Comparison of ENCODE assay signal across 20 cellular contexts in genomic region chr18:79942211-79942610, GRCh38. TPM values are rescaled to one million over a fixed set of nuclear protein-coding genes. Genes with fewer than 3 reads are reported as not detected.
A peak's percentile ranks its signal among the peaks of the same experiment; 100 is the strongest.
DNase-seq lines count a peak whose midpoint lies in the region; ATAC-seq and TF ChIP-seq lines count a peak whose summit lies in the region.
"Had no signal": no experiment of that assay in that cellular context is flagged by ENCODE, and none has a peak within 500 bp of the region (broad histone marks: within the 10 kb centered on the region; RNA-seq: fewer than 3 reads in every experiment).

No MANE protein-coding gene starts in this region.

- H3K4me3 ChIP-seq in liver (ENCODE audit: low read depth in 1 of 3, low read length in 3 of 3) = no peak overlapping the region
- no peak overlapping the region for H3K4me3 ChIP-seq in suprapubic skin
- H3K4me3 ChIP-seq: esophagus muscularis mucosa, GM23248, ovary, upper lobe of left lung had no signal

- H3K27me3 ChIP-seq in liver (ENCODE audit: control insufficient read depth in 4 of 4, insufficient read depth in 4 of 4, low read length in 3 of 4) (no peaks in the 10 kb centered on the region), suprapubic skin (no peaks in the 10 kb centered on the region)
- H3K27me3 ChIP-seq: BE2C, brain microvascular endothelial cell, esophagus muscularis mucosa, ovary, upper lobe of left lung had no signal

- no peak for TF ChIP-seq RAD21 in liver (IDR thresholded peaks at IDR 0.05)

- H3K36me3 Mint-ChIP-seq in activated T-helper 1 cell treated with anti-CD3 and anti-CD28 coated beads, Interleukin-12 subunit alpha, Interleukin-12 subunit beta, Interleukin-2, Interleukin-4 antibody, amounts not matched to agents 30 ng/mL and 10 ng/mL and 1 ng/mL, durations not matched to agents 14 hours and 24 hours and 36 hours (ENCODE audit: low read depth) = peaks cover 27% of the 10 kb centered on the region
- peaks cover 54% of the 10 kb centered on the region for H3K36me3 Mint-ChIP-seq in T-cell

- intact Hi-C loops in activated T-helper 1 cell treated with anti-CD3 and anti-CD28 coated beads, Interleukin-12 subunit alpha, Interleukin-12 subunit beta, Interleukin-2, Interleukin-4 antibody, amounts not matched to agents 30 ng/mL and 10 ng/mL and 1 ng/mL, durations not matched to agents 14 hours and 24 hours and 36 hours (cut with micrococcal nuclease) = loop anchor here (10.0 kb wide), 1 partner anchor 147 kb away; the partner anchor contains the start of gene KCNG2

- CTCF ChIA-PET in T-cell (lab: Charles Lee) = no interaction called here

- no peak for TF ChIP-seq CTCF in liver (IDR thresholded peaks at IDR 0.05; ENCODE audit: low read depth, low read length, missing input control)
- no peak for TF ChIP-seq CTCF in suprapubic skin (IDR thresholded peaks at IDR 0.05)

- H3K27me3 Mint-ChIP-seq in activated T-helper 1 cell treated with anti-CD3 and anti-CD28 coated beads, Interleukin-12 subunit alpha, Interleukin-12 subunit beta, Interleukin-2, Interleukin-4 antibody, amounts not matched to agents 30 ng/mL and 10 ng/mL and 1 ng/mL, durations not matched to agents 14 hours and 24 hours and 36 hours (ENCODE audit: insufficient read depth) = no peaks in the 10 kb centered on the region
- no peaks in the 10 kb centered on the region for H3K27me3 Mint-ChIP-seq in T-cell
- H3K27me3 Mint-ChIP-seq: activated naive CD4-positive, alpha-beta T cell treated with anti-CD3 and anti-CD28 coated beads, Interleukin-2, amount 10 ng/mL, durations not matched to agents 7 days and 5 days; stimulated activated naive B cell treated with anti-CD40 and anti-IgM and Interleukin-4, amounts not matched to agents 10 μg/mL and 1 μg/mL and 100 μg/mL, for 72 hours had no signal

- peak; percentile 34 for DNase-seq in activated effector memory CD4-positive, alpha-beta T cell treated with anti-CD3 and anti-CD28 coated beads, Interleukin-2, amount 50 U/mL, for 16 hours
- DNase-seq in activated effector memory CD4-positive, alpha-beta T cell treated with Interleukin-2 at 50 U/mL for 16 hours = no peak
- no peak for DNase-seq in activated T-helper 1 cell treated with anti-CD3 and anti-CD28 coated beads, Interleukin-12 subunit alpha, Interleukin-12 subunit beta, Interleukin-2, Interleukin-4 antibody, amounts not matched to agents 30 ng/mL and 10 ng/mL and 1 ng/mL, durations not matched to agents 14 hours and 24 hours and 36 hours (ENCODE audit: low spot score)
- DNase-seq in suprapubic skin (ENCODE audit: low spot score in 2 of 2) = peak in 1 of 2 donors; percentile 26
- no peak for DNase-seq in NCI-H2081 treated with DMSO at 0.1 percent for 48 hours (lab: John Stamatoyannopoulos, UW)
- no peak for DNase-seq in cerebellar cortex (ENCODE audit: low spot score)
- no peak for DNase-seq in T-cell
- DNase-seq: activated naive CD4-positive, alpha-beta T cell treated with anti-CD3 and anti-CD28 coated beads, Interleukin-2, amount 10 ng/mL, durations not matched to agents 7 days and 5 days; BE2C; brain microvascular endothelial cell; GM23248; NCI-H1048; NCI-H510A treated with DMSO at 0.1 percent for 48 hours; RPMI8226; stimulated activated naive B cell treated with anti-CD40 and anti-IgM and Interleukin-4, amounts not matched to agents 10 μg/mL and 1 μg/mL and 100 μg/mL, for 72 hours had no signal

- H3K9me3 Mint-ChIP-seq in activated T-helper 1 cell treated with anti-CD3 and anti-CD28 coated beads, Interleukin-12 subunit alpha, Interleukin-12 subunit beta, Interleukin-2, Interleukin-4 antibody, amounts not matched to agents 30 ng/mL and 10 ng/mL and 1 ng/mL, durations not matched to agents 14 hours and 24 hours and 36 hours = no peaks in the 10 kb centered on the region
- peaks cover 0 to 3% (median 3%) of the 10 kb centered on the region in 3 donors for H3K9me3 Mint-ChIP-seq in T-cell
- H3K9me3 Mint-ChIP-seq: stimulated activated naive B cell treated with anti-CD40 and anti-IgM and Interleukin-4, amounts not matched to agents 10 μg/mL and 1 μg/mL and 100 μg/mL, for 72 hours had no signal

- peaks cover 52 to 97% (median 94%) of the 10 kb centered on the region in 4 donors for H3K4me1 ChIP-seq in liver (ENCODE audit: control insufficient read depth in 4 of 4, insufficient read depth in 4 of 4, low read length in 3 of 4)
- peaks cover 80% of the 10 kb centered on the region for H3K4me1 ChIP-seq in suprapubic skin
- H3K4me1 ChIP-seq: BE2C had no signal

- ATAC-seq in T-cell (replicated peaks in 1 of 4) = no peak
- ATAC-seq: stimulated activated naive B cell treated with anti-CD40 and anti-IgM and Interleukin-4, amounts not matched to agents 10 μg/mL and 1 μg/mL and 100 μg/mL, for 72 hours had no signal

- H3K9me3 ChIP-seq in liver (ENCODE audit: control insufficient read depth in 4 of 4, low read length in 3 of 4) (no peaks in the 10 kb centered on the region), suprapubic skin (no peaks in the 10 kb centered on the region)
- H3K9me3 ChIP-seq: BE2C, esophagus muscularis mucosa, ovary, upper lobe of left lung had no signal

- WGBS in liver = 44% methylated on average over 7 of the region's 7 CpGs
- WGBS in suprapubic skin = 89% methylated on average over 7 of the region's 7 CpGs

- H3K36me3 ChIP-seq in liver (ENCODE audit: control insufficient read depth in 4 of 4, insufficient read depth in 3 of 4, low read depth in 1 of 4, low read length in 3 of 4) (peaks cover 3 to 14% (median 11%) of the 10 kb centered on the region in 4 donors), suprapubic skin (peaks cover 35% of the 10 kb centered on the region)
- H3K36me3 ChIP-seq: BE2C, ovary had no signal

- TF ChIP-seq POLR2A in suprapubic skin (IDR thresholded peaks at IDR 0.05) = no peak

- no peak for TF ChIP-seq EP300 in suprapubic skin (IDR thresholded peaks at IDR 0.05)

- H3K9ac ChIP-seq in liver (ENCODE audit: low read depth in 1 of 2, low read length in 2 of 2) = peak overlapping the region in 1 of 2 donors; percentile 73
- H3K9ac ChIP-seq: GM23248 had no signal

- peaks cover 16% of the 10 kb centered on the region for H3K4me1 Mint-ChIP-seq in activated T-helper 1 cell treated with anti-CD3 and anti-CD28 coated beads, Interleukin-12 subunit alpha, Interleukin-12 subunit beta, Interleukin-2, Interleukin-4 antibody, amounts not matched to agents 30 ng/mL and 10 ng/mL and 1 ng/mL, durations not matched to agents 14 hours and 24 hours and 36 hours (ENCODE audit: low read depth)
- peaks cover 29 to 45% (median 38%) of the 10 kb centered on the region in 3 donors for H3K4me1 Mint-ChIP-seq in T-cell

- peak overlapping the region; percentile 3 to 47 for H3K27ac ChIP-seq in liver (ENCODE audit: low read depth in 1 of 2, low read length in 2 of 2)
- peak overlapping the region; percentile 55 for H3K27ac ChIP-seq in suprapubic skin
- H3K27ac ChIP-seq: brain microvascular endothelial cell, esophagus muscularis mucosa, GM23248, ovary, upper lobe of left lung had no signal

- peak overlapping the region; percentile 44 for H3K27ac Mint-ChIP-seq in activated T-helper 1 cell treated with anti-CD3 and anti-CD28 coated beads, Interleukin-12 subunit alpha, Interleukin-12 subunit beta, Interleukin-2, Interleukin-4 antibody, amounts not matched to agents 30 ng/mL and 10 ng/mL and 1 ng/mL, durations not matched to agents 14 hours and 24 hours and 36 hours
- H3K27ac Mint-ChIP-seq in T-cell = no peak overlapping the region
- H3K27ac Mint-ChIP-seq: activated naive CD4-positive, alpha-beta T cell treated with anti-CD3 and anti-CD28 coated beads, Interleukin-2, amount 10 ng/mL, durations not matched to agents 7 days and 5 days; stimulated activated naive B cell treated with anti-CD40 and anti-IgM and Interleukin-4, amounts not matched to agents 10 μg/mL and 1 μg/mL and 100 μg/mL, for 72 hours had no signal

- POLR2A ChIA-PET in T-cell (lab: Charles Lee) = interaction anchor here in 1 of 2 donors (0.5 kb wide), 1 partner anchor 9 kb away, joined by 5 read pairs; no protein-coding TSS in a partner anchor

- no peak overlapping the region for H3K4me3 Mint-ChIP-seq in activated T-helper 1 cell treated with anti-CD3 and anti-CD28 coated beads, Interleukin-12 subunit alpha, Interleukin-12 subunit beta, Interleukin-2, Interleukin-4 antibody, amounts not matched to agents 30 ng/mL and 10 ng/mL and 1 ng/mL, durations not matched to agents 14 hours and 24 hours and 36 hours
- no peak overlapping the region for H3K4me3 Mint-ChIP-seq in T-cell
- H3K4me3 Mint-ChIP-seq: activated naive CD4-positive, alpha-beta T cell treated with anti-CD3 and anti-CD28 coated beads, Interleukin-2, amount 10 ng/mL, durations not matched to agents 7 days and 5 days; stimulated activated naive B cell treated with anti-CD40 and anti-IgM and Interleukin-4, amounts not matched to agents 10 μg/mL and 1 μg/mL and 100 μg/mL, for 72 hours had no signal

TF ChIP-seq in liver, 16 proteins besides CTCF, POLR2A, EP300 and RAD21 (continues in another document):
- no peak for TF ChIP-seq MAX (IDR thresholded peaks at IDR 0.05)
- TF ChIP-seq GABPA (IDR thresholded peaks at IDR 0.05 in 1 of 2, conservative IDR thresholded peaks at IDR 0.05 in 1 of 2) = no peak
- TF ChIP-seq EGR1 (IDR thresholded peaks at IDR 0.05; ENCODE audit: low read depth in 2 of 2) = no peak
- TF ChIP-seq HNF4A (conservative IDR thresholded peaks at IDR 0.05) = no peak
- TF ChIP-seq YY1 (IDR thresholded peaks at IDR 0.05) = no peak
- no peak for TF ChIP-seq FOXA1 (IDR thresholded peaks at IDR 0.05)

RNA-seq across cellular contexts. Expression of gene SLC66A2, which starts 9.2 kb away (rescaled TPM):
- 49.2 and 54.6 TPM in 2 replicates for total RNA-seq in activated T-helper 1 cell treated with anti-CD3 and anti-CD28 coated beads, Interleukin-12 subunit alpha, Interleukin-12 subunit beta, Interleukin-2, Interleukin-4 antibody, amounts not matched to agents 30 ng/mL and 10 ng/mL and 1 ng/mL, durations not matched to agents 14 hours and 24 hours and 36 hours
- 10 to 100 TPM; 47.8 to 86.4 TPM for total RNA-seq in liver
- polyA plus RNA-seq in liver = 100 to 1,000 TPM in 1 of 2 donors, 10 to 100 TPM in 1; 49.3 to 107 TPM
- 10 to 100 TPM; 53.4 to 84.7 (median 79.3) TPM for total RNA-seq in suprapubic skin
- total RNA-seq in T-cell = 10 to 100 TPM; 28.4 to 66.5 (median 37.6) TPM

RNA-seq across cellular contexts. Expression of gene HSBP1L1, which starts 22.2 kb away (rescaled TPM):
- 9.0 and 10.0 TPM in 2 replicates for total RNA-seq in activated T-helper 1 cell treated with anti-CD3 and anti-CD28 coated beads, Interleukin-12 subunit alpha, Interleukin-12 subunit beta, Interleukin-2, Interleukin-4 antibody, amounts not matched to agents 30 ng/mL and 10 ng/mL and 1 ng/mL, durations not matched to agents 14 hours and 24 hours and 36 hours
- 10 to 100 TPM; 12.2 to 31.5 TPM for total RNA-seq in liver
- 10 to 100 TPM; 21.3 to 61.0 TPM for polyA plus RNA-seq in liver
- 10 to 100 TPM; 25.0 to 45.7 (median 41.5) TPM for total RNA-seq in suprapubic skin
- total RNA-seq in T-cell = 10 to 100 TPM; 17.3 to 26.6 (median 20.6) TPM
- total RNA-seq: myocyte had no signal

RNA-seq across cellular contexts. Expression of gene TXNL4A, which starts 46.2 kb away (rescaled TPM):
- total RNA-seq in activated T-helper 1 cell treated with anti-CD3 and anti-CD28 coated beads, Interleukin-12 subunit alpha, Interleukin-12 subunit beta, Interleukin-2, Interleukin-4 antibody, amounts not matched to agents 30 ng/mL and 10 ng/mL and 1 ng/mL, durations not matched to agents 14 hours and 24 hours and 36 hours = 190 and 198 TPM in 2 replicates
- total RNA-seq in liver = 10 to 100 TPM; 18.0 to 23.8 TPM
- 10 to 100 TPM; 41.8 to 86.2 TPM for polyA plus RNA-seq in liver
- 10 to 100 TPM; 20.6 to 35.0 (median 24.6) TPM for total RNA-seq in suprapubic skin
- 10 to 100 TPM; 61.2 to 77.8 (median 72.7) TPM for total RNA-seq in T-cell
